7 cellular contexts compared by ENCODE assay signal in the genomic region with DNA sequence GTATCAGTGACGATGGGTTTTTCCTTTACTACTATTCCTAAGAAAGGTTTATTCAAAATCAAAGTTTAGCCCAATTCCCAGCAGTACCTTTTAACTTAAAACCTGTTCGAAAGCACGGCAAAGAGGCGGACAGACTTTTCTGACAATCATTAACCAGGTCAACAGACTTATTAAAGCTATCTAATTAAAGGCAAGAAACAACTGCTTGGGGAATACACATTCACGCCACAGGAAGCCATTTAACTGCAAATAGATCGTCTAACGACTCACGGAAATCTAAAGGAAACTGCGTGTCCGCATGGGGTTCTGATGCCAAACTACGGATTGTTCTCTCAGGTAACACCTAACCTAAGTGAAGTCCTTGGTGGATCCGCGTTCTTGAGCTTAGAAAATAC. TPM values are rescaled to one million over a fixed set of nuclear protein-coding genes. Genes with fewer than 3 reads are reported as not detected.
DNase-seq lines count a peak whose midpoint lies in the region; ATAC-seq, FAIRE-seq and TF ChIP-seq lines count a peak whose summit lies in the region.

No MANE protein-coding gene starts in this region.

- H4K91ac ChIP-seq in H9 (ENCODE audit: insufficient read length, low read depth, low read length) (no peak overlapping the region), H1 (replicated peaks; ENCODE audit: insufficient read length, low read length) (peak overlapping the region; percentile 20)

- H3K23ac ChIP-seq in H9 (ENCODE audit: insufficient read length, low read depth, low read length), result no peak overlapping the region
- no peak overlapping the region for H3K23ac ChIP-seq in H1 (ENCODE audit: insufficient read length)

- H3K56ac ChIP-seq in H9 (ENCODE audit: insufficient read length, low read depth, low read length) (peak overlapping the region; percentile 79), H1 (replicated peaks; ENCODE audit: insufficient read length, low read depth, low read length) (peak overlapping the region; percentile 50)

- H2BK5ac ChIP-seq in H9 (ENCODE audit: insufficient read length, low read length) (peak overlapping the region; percentile 98), H1 (ENCODE audit: low read depth, low read length) (peak overlapping the region; percentile 99)

- no peaks in the 10 kb centered on the region for H3K9me2 ChIP-seq in OCI-LY1 (ENCODE audit: low read depth, low read length)

- H2AFZ ChIP-seq in H9 (ENCODE audit: low read length), result peak overlapping the region; percentile 24
- peak overlapping the region; percentile 4; the same call in 1 of the 2 replicates for H2AFZ ChIP-seq in OCI-LY1 (ENCODE audit: low read length)
- peak overlapping the region; percentile 96 for H2AFZ ChIP-seq in H1 (ENCODE audit: low read length)

- H4K8ac ChIP-seq in H9 (replicated peaks; ENCODE audit: insufficient read length, low read depth, low read length), result peak overlapping the region; percentile 80
- H4K8ac ChIP-seq in H1 (ENCODE audit: extremely low read depth, insufficient read depth, low read length), result peak overlapping the region; percentile 90; the same call in 1 of the 2 replicates

- H3K4ac ChIP-seq in H9 (ENCODE audit: low read depth, low read length), result no peak overlapping the region
- no peak overlapping the region for H3K4ac ChIP-seq in H1 (replicated peaks; ENCODE audit: insufficient read length, low read depth, low read length)

- no peaks in the 10 kb centered on the region for H3K27me3 ChIP-seq in H9 (ENCODE audit: insufficient read depth, low read length)
- H3K27me3 ChIP-seq in OCI-LY1 (ENCODE audit: insufficient read depth, low read length), result no peaks in the 10 kb centered on the region
- no peaks in the 10 kb centered on the region for H3K27me3 ChIP-seq in H1 (replicated peaks in 1 of 4; ENCODE audit: control insufficient read depth in 3 of 4, extremely low read depth in 1 of 4, insufficient read depth in 3 of 4, low read length in 3 of 4)

- peak overlapping the region; percentile 82 to 93 for H3K4me3 Mint-ChIP-seq in H9
- peak overlapping the region; percentile 98 for H3K4me3 Mint-ChIP-seq in nephron progenitor cell

- H3K4me1 Mint-ChIP-seq in H9, result peaks cover 27 to 30% of the 10 kb centered on the region in 2 experiments
- peaks cover 30% of the 10 kb centered on the region for H3K4me1 Mint-ChIP-seq in nephron progenitor cell

- no peak for TF ChIP-seq CTCF in H9 (conservative IDR thresholded peaks at IDR 0.05)
- no peak for TF ChIP-seq CTCF in OCI-LY1 (IDR thresholded peaks at IDR 0.05; ENCODE audit: low read length)
- no peak for TF ChIP-seq CTCF in H1 (IDR thresholded peaks at IDR 0.05; ENCODE audit: control extremely low read depth in 1 of 3, insufficient read depth in 1 of 3, low read depth in 1 of 3, low read length in 3 of 3)
- TF ChIP-seq CTCF in nephron progenitor cell (IDR thresholded peaks at IDR 0.05), result no peak

- CTCF ChIA-PET in H1 (lab: Charles Lee; ENCODE audit: partially characterized antibody), result interaction anchor here (0.8 to 4.4 kb wide), 8 partner anchors 9 to 243 kb away, joined by 3 to 18 read pairs (median 5); no protein-coding TSS in a partner anchor

- H4K5ac ChIP-seq in H9 (ENCODE audit: insufficient read length, low read depth, low read length), result peak overlapping the region; percentile 97
- H4K5ac ChIP-seq in H1 (ENCODE audit: insufficient read length, low read depth, low read length), result peak overlapping the region; percentile 41

- no peak for TF ChIP-seq EP300 in H1 (IDR thresholded peaks at IDR 0.05; ENCODE audit: borderline replicate concordance in 1 of 2, low read depth in 2 of 2, low read length in 2 of 2)

- POLR2A ChIA-PET in H1 (lab: Charles Lee; ENCODE audit: partially characterized antibody), result interaction anchor here (0.9 to 2.4 kb wide), 22 partner anchors 9 to 243 kb away, joined by 3 to 15 read pairs (median 4); a partner anchor contains a TSS

- H3K18ac ChIP-seq in H9 (ENCODE audit: insufficient read length, low read depth, low read length) (peak overlapping the region; percentile 97), H1 (ENCODE audit: extremely low read depth, low read length) (peak overlapping the region; percentile 19; the same call in 1 of the 2 replicates)

- peak overlapping the region; percentile 38 for H2BK12ac ChIP-seq in H9 (ENCODE audit: insufficient read length, low read depth, low read length)
- peak overlapping the region; percentile 64; the same call in 1 of the 2 replicates for H2BK12ac ChIP-seq in H1 (ENCODE audit: low read depth, low read length)

- no peak overlapping the region for H3T11ph ChIP-seq in H9 (ENCODE audit: low read length)

- no peak overlapping the region for H2AK5ac ChIP-seq in H9 (ENCODE audit: insufficient read length, low read length)
- H2AK5ac ChIP-seq in H1 (ENCODE audit: low read depth, low read length), result no peak overlapping the region

- H3K14ac ChIP-seq in H9 (ENCODE audit: insufficient read depth, low read length) (peak overlapping the region; percentile 93; the same call in 1 of the 2 replicates), H1 (ENCODE audit: insufficient read length) (no peak overlapping the region)

- peak overlapping the region; percentile 94 for H3K4me2 ChIP-seq in H9 (ENCODE audit: insufficient read depth, insufficient read length, low read length)
- H3K4me2 ChIP-seq in OCI-LY1 (ENCODE audit: low read length), result peak overlapping the region; percentile 68
- peak overlapping the region; percentile 58 to 75 for H3K4me2 ChIP-seq in H1 (ENCODE audit: insufficient read depth in 1 of 2, low read depth in 2 of 2, low read length in 2 of 2)

- TF ChIP-seq RAD21 in H1 (IDR thresholded peaks at IDR 0.05 in 1 of 2, conservative IDR thresholded peaks at IDR 0.05 in 1 of 2; ENCODE audit: low read depth in 2 of 2, low read length in 2 of 2), result no peak

- 0 out of 2 replicates have a peak, but pooled peaks cover 2% of the 10 kb centered on the region for H3K4me1 ChIP-seq in H9 (ENCODE audit: insufficient read depth, low read length)
- peaks cover 33% of the 10 kb centered on the region for H3K4me1 ChIP-seq in OCI-LY1 (ENCODE audit: insufficient read depth, low read length, severe bottlenecking)
- peaks cover 0 to 2% (median 0%) of the 10 kb centered on the region in 4 experiments; a peak in 2 of 7 replicates for H3K4me1 ChIP-seq in H1 (replicated peaks in 1 of 4; ENCODE audit: control insufficient read depth in 3 of 4, insufficient read depth in 4 of 4, low read length in 3 of 4)

- H3K9me3 ChIP-seq in H9 (ENCODE audit: control insufficient read depth, low read depth, low read length) (no peaks in the 10 kb centered on the region), OCI-LY1 (ENCODE audit: low read length) (no peaks in the 10 kb centered on the region), H1 (ENCODE audit: insufficient read depth in 2 of 2, low read depth in 1 of 2, low read length in 1 of 2) (no peaks in the 10 kb centered on the region)

- H4K20me1 ChIP-seq in H9 (ENCODE audit: control insufficient read depth, insufficient read depth, insufficient read length), result no peaks in the 10 kb centered on the region
- H4K20me1 ChIP-seq in OCI-LY1 (ENCODE audit: insufficient read depth, low read length), result no peaks in the 10 kb centered on the region
- no peaks in the 10 kb centered on the region for H4K20me1 ChIP-seq in H1 (replicated peaks in 1 of 2; ENCODE audit: control insufficient read depth in 1 of 2, insufficient read depth in 2 of 2, low read length in 2 of 2)

- H3K27ac Mint-ChIP-seq in H9 (peak overlapping the region; percentile 98 to 100 (median 99)), nephron progenitor cell (peak overlapping the region; percentile 99)

- H2BK20ac ChIP-seq in H9 (ENCODE audit: low read depth, low read length, poor library complexity, severe bottlenecking) (no peak overlapping the region), H1 (ENCODE audit: low read length) (no peak overlapping the region)

- H3K9me3 Mint-ChIP-seq in H9, result peaks cover 0 to 3% of the 10 kb centered on the region in 2 experiments; a peak in 1 of 5 replicates
- no peaks in the 10 kb centered on the region for H3K9me3 Mint-ChIP-seq in nephron progenitor cell

- DNase-seq in H9 (no peak), H1 (ENCODE audit: low read depth in 1 of 2, low spot score in 2 of 2) (peak in 1 of 2 experiments; percentile 50), nephron progenitor cell (no peak), posterior cingulate gyrus (no peak), SKM-1 (lab: John Stamatoyannopoulos, UW; ENCODE audit: unreplicated experiment) (no peak)

- H3K79me1 ChIP-seq in H9 (ENCODE audit: insufficient read depth, low read depth, low read length, poor library complexity, severe bottlenecking) (no peaks in the 10 kb centered on the region), H1 (ENCODE audit: low read depth, low read length) (no peaks in the 10 kb centered on the region)

- H3F3A ChIP-seq in OCI-LY1 (ENCODE audit: insufficient read depth, low read length), result no peaks in the 10 kb centered on the region

- FAIRE-seq in H1 (lab: Jason Lieb, UNC), result no peak

- H3K36me3 ChIP-seq in OCI-LY1 (ENCODE audit: insufficient read depth, low read length) (no peaks in the 10 kb centered on the region), H1 (ENCODE audit: control insufficient read depth in 2 of 4, insufficient read depth in 4 of 4, low read length in 3 of 4) (no peaks in the 10 kb centered on the region)

- no peaks in the 10 kb centered on the region for H3K79me2 ChIP-seq in H9 (ENCODE audit: insufficient read depth, low read length)
- peaks cover 25% of the 10 kb centered on the region for H3K79me2 ChIP-seq in OCI-LY1 (ENCODE audit: insufficient read depth, low read length)
- H3K79me2 ChIP-seq in H1 (ENCODE audit: control insufficient read depth in 1 of 2, insufficient read depth in 2 of 2, low read length in 2 of 2), result peaks cover 0 to 27% of the 10 kb centered on the region in 2 experiments; a peak in 2 of 4 replicates

- WGBS in H9 (ENCODE audit: extremely low coverage, insufficient read length, low lambda C conversion rate), result no CpG with 5 or more reads among the region's 13 CpGs
- WGBS in H1 (ENCODE audit: extremely low coverage in 1 of 2, insufficient coverage in 1 of 2, insufficient read length in 1 of 2, insufficient replicate concordance in 2 of 2, low coverage in 1 of 2, low lambda C conversion rate in 2 of 2, missing lambda C conversion rate in 1 of 2), 2 experiments, result 1% methylated on average over 13 of the region's 13 CpGs; no CpG with 5 or more reads in 1 of the 2 experiments

- H3K27ac ChIP-seq in H9 (ENCODE audit: insufficient read length, low read depth, low read length) (peak overlapping the region; percentile 100), OCI-LY1 (ENCODE audit: low read depth, low read length, poor library complexity, severe bottlenecking) (peak overlapping the region; percentile 42), H1 (ENCODE audit: low read depth, low read length) (peak overlapping the region; percentile 94)

- ATAC-seq in GM18511 (IDR thresholded peaks at IDR 0.05; ENCODE audit: unreplicated experiment), result peak; percentile 26

- no peak for TF ChIP-seq POLR2A in H1 (IDR thresholded peaks at IDR 0.05; ENCODE audit: control extremely low read depth in 1 of 2, low read depth in 2 of 2, low read length in 2 of 2)

- no peaks in the 10 kb centered on the region; a peak in 2 of 7 replicates for H3K36me3 Mint-ChIP-seq in H9 (ENCODE audit: insufficient read depth in 1 of 3, low read depth in 3 of 3)
- H3K36me3 Mint-ChIP-seq in nephron progenitor cell (ENCODE audit: low read depth), result peaks cover 4% of the 10 kb centered on the region

- H3K23me2 ChIP-seq in H9 (ENCODE audit: insufficient read length, low read depth, low read length, poor library complexity, severe bottlenecking), result peaks cover 7% of the 10 kb centered on the region
- peaks cover 6% of the 10 kb centered on the region for H3K23me2 ChIP-seq in H1 (ENCODE audit: low read depth, low read length)

- H3K27me3 Mint-ChIP-seq in H9 (ENCODE audit: low read depth) (peaks cover 4% of the 10 kb centered on the region), nephron progenitor cell (ENCODE audit: low read depth, poor library complexity) (peaks cover 9% of the 10 kb centered on the region)

- H3K9ac ChIP-seq in H9 (ENCODE audit: extremely low read depth, insufficient read length, low read length) (peak overlapping the region; percentile 100), OCI-LY1 (ENCODE audit: low read length) (peak overlapping the region; percentile 72), H1 (replicated peaks in 1 of 4; ENCODE audit: extremely low read depth in 1 of 4, low read depth in 3 of 4, low read length in 3 of 4) (peak overlapping the region; percentile 91 to 99 (median 93))

- intact Hi-C loops in posterior cingulate gyrus (cut with DNase I), result loop anchor here (10.0 kb wide), 1 partner anchor 167 kb away; no protein-coding TSS in a partner anchor

- H2BK120ac ChIP-seq in H9 (ENCODE audit: low read depth, low read length, poor library complexity, severe bottlenecking) (no peak overlapping the region), H1 (replicated peaks; ENCODE audit: low read depth, low read length) (peak overlapping the region; percentile 6)

- H3K4me3 ChIP-seq in OCI-LY1 (ENCODE audit: low read depth, low read length, poor library complexity, severe bottlenecking) (peak overlapping the region; percentile 71), H1 (ENCODE audit: extremely low read depth in 1 of 4, insufficient read depth in 2 of 4, low read depth in 3 of 4, low read length in 4 of 4) (peak overlapping the region; percentile 72 to 86 (median 82))

- H2BK15ac ChIP-seq in H9 (ENCODE audit: low read depth, low read length) (no peak overlapping the region), H1 (ENCODE audit: low read length) (0 out of 2 replicates have a peak overlapping the region, but pooled peaks have one; percentile 75)

RNA-seq across cellular contexts. Expression of a gene that starts 0.7 kb away (rescaled TPM):
- total RNA-seq in H9 (2021), result 18.4 and 21.9 TPM in 2 replicates
- total RNA-seq in H1 (2021; fragmentation: NEBNext Ultra II Directional; extraction: Animal tissue kit (Norgen Biotek cat#: 25700)), result 13.9 and 14.9 TPM in 2 replicates
- polyA plus RNA-seq in H1 (2011; rRNA removed), result 2.7 and 2.9 TPM in 2 replicates
- 4.5 TPM for polyA plus RNA-seq in H1 (2011; cell fraction: cytosol; rRNA removed)
- 3.1 TPM for polyA plus RNA-seq in H1 (2011; cell fraction: nucleus; rRNA removed)
- polyA plus RNA-seq in H1 (2012, experiment 1 of 2), result 3.3 to 8.1 TPM (median 4.5 TPM) in 4 replicates
- 0.38 TPM for polyA plus RNA-seq in H1 (2012, experiment 2 of 2)
- polyA plus RNA-seq in H1 (2013, experiment 1 of 2), result 11.6 TPM
- 9.8 TPM for polyA plus RNA-seq in H1 (2013, experiment 2 of 2)
- polyA minus RNA-seq in H1 (2011; rRNA and poly(A)+ RNA removed), result 8.2 and 10.5 TPM in 2 replicates
- polyA minus RNA-seq in H1 (2011; cell fraction: cytosol; rRNA and poly(A)+ RNA removed), result 8.7 TPM
- polyA minus RNA-seq in H1 (2011; cell fraction: nucleus; rRNA and poly(A)+ RNA removed), result 21.4 TPM

Comparison
In these comparisons a context has a peak if more than half of its experiments do, and no peak if none do; other contexts are left out.
1. H2AFZ ChIP-seq: peak in every context shown above with its lines; median percentile 96 in H1; 24 in H9; 4 in OCI-LY1.
2. H3K27ac ChIP-seq: peak in every context shown above with its lines; median percentile 100 in H9; 94 in H1; 42 in OCI-LY1.